In genomic region chr13:44694842-44695241, GRCh38 we compare ENCODE assay signal across 15 cellular contexts.
DNase-seq lines count a peak whose midpoint lies in the region; ATAC-seq and TF ChIP-seq lines count a peak whose summit lies in the region.
"Had no signal": no experiment of that assay in that cellular context is flagged by ENCODE, and none has a peak within 500 bp of the region (broad histone marks: within the 10 kb centered on the region; RNA-seq: fewer than 3 reads in every experiment).

No MANE protein-coding gene starts in this region.

- no peaks in the 10 kb centered on the region for H3K36me3 ChIP-seq in heart left ventricle
- no peaks in the 10 kb centered on the region for H3K36me3 ChIP-seq in left ventricle myocardium inferior
- no peaks in the 10 kb centered on the region for H3K36me3 ChIP-seq in stomach
- H3K36me3 ChIP-seq: HAP-1 had no signal

- H3K27me3 ChIP-seq in heart left ventricle (no peaks in the 10 kb centered on the region), left ventricle myocardium inferior (ENCODE audit: low read depth) (no peaks in the 10 kb centered on the region), right cardiac atrium (ENCODE audit: control insufficient read depth, insufficient read depth) (no peaks in the 10 kb centered on the region), stomach (no peaks in the 10 kb centered on the region)

- intact Hi-C loops in heart left ventricle (cut with DNase I): loop anchor here in 1 of 10 donors (5.0 kb wide), 1 partner anchor 118 kb away; the partner anchor contains the start of gene TSC22D1
- intact Hi-C loops in left ventricle myocardium inferior (cut with micrococcal nuclease): no loop called here
- intact Hi-C loops in right cardiac atrium (cut with DNase I): no loop called here
- intact Hi-C loops in stomach (cut with DNase I; ENCODE audit: low total_unique reads): no loop called here

- TF ChIP-seq EP300 in stomach (IDR thresholded peaks at IDR 0.05): no peak

- H3K4me1 ChIP-seq in heart left ventricle (peaks cover 0 to 22% (median 9%) of the 10 kb centered on the region in 12 donors), left ventricle myocardium inferior (peaks cover 30% of the 10 kb centered on the region), right cardiac atrium (ENCODE audit: control insufficient read depth, insufficient read depth, low read length) (no peaks in the 10 kb centered on the region), stomach (peaks cover 0 to 10% (median 4%) of the 10 kb centered on the region in 4 donors)
- H3K4me1 ChIP-seq: HAP-1 had no signal

- TF ChIP-seq CTCF in heart left ventricle (IDR thresholded peaks at IDR 0.05) (no peak), left ventricle myocardium inferior (IDR thresholded peaks at IDR 0.05; ENCODE audit: borderline replicate concordance) (no peak), stomach (IDR thresholded peaks at IDR 0.05) (no peak)

- DNase-seq in heart left ventricle: peak in 1 of 5 donors; percentile 74
- DNase-seq in left ventricle myocardium inferior: no peak
- DNase-seq in right cardiac atrium: no peak
- DNase-seq in stomach: peak; percentile 34
- DNase-seq in NCI-H82 (lab: John Stamatoyannopoulos, UW): no peak
- DNase-seq in NCI-H82 treated with DMSO at 0.1 percent for 48 hours (lab: John Stamatoyannopoulos, UW; ENCODE audit: unreplicated experiment): no peak
- DNase-seq: Calu3; CD4-positive, alpha-beta memory T cell; COR-L47; DMS53; DMS79 treated with DMSO at 0.1 percent for 48 hours; GF-D8; GOT3; HFFc6 had no signal

- H3K9me3 ChIP-seq in heart left ventricle (no peaks in the 10 kb centered on the region), left ventricle myocardium inferior (replicated peaks) (no peaks in the 10 kb centered on the region), right cardiac atrium (ENCODE audit: control insufficient read depth, low read length) (no peaks in the 10 kb centered on the region), stomach (no peaks in the 10 kb centered on the region)
- H3K9me3 ChIP-seq: HAP-1 had no signal

- H3K4me3 ChIP-seq in heart left ventricle (no peak overlapping the region), left ventricle myocardium inferior (no peak overlapping the region), right cardiac atrium (ENCODE audit: low read length) (no peak overlapping the region), stomach (no peak overlapping the region)
- H3K4me3 ChIP-seq: HAP-1 had no signal

- ATAC-seq in heart left ventricle (peak; percentile 59 to 92 (median 90)), right cardiac atrium (peak; percentile 21 to 66)

- TF ChIP-seq POLR2A in heart left ventricle (IDR thresholded peaks at IDR 0.05): no peak
- no peak for TF ChIP-seq POLR2A in stomach (IDR thresholded peaks at IDR 0.05)

- 50 to 67% (median 58%) methylated on average over 6 of the region's 6 CpGs for WGBS in heart left ventricle, 4 donors
- 55% methylated on average over 6 of the region's 6 CpGs for WGBS in right cardiac atrium
- 40 to 73% (median 55%) methylated on average over 6 of the region's 6 CpGs for WGBS in stomach, 5 donors

- H3K27ac ChIP-seq in heart left ventricle: no peak overlapping the region
- H3K27ac ChIP-seq in left ventricle myocardium inferior (replicated peaks): no peak overlapping the region
- H3K27ac ChIP-seq in right cardiac atrium (ENCODE audit: low read length): no peak overlapping the region
- no peak overlapping the region for H3K27ac ChIP-seq in stomach
